ENCODE assay signal across 13 cellular contexts in genomic region chr4:36224969-36225903, GRCh38. TPM values are rescaled to one million over a fixed set of nuclear protein-coding genes. Genes with fewer than 3 reads are reported as not detected.
A peak's percentile ranks its signal among the peaks of the same experiment; 100 is the strongest.
DNase-seq lines count a peak whose midpoint lies in the region; ATAC-seq and TF ChIP-seq lines count a peak whose summit lies in the region.
"Had no signal": no experiment of that assay in that cellular context is flagged by ENCODE, and none has a peak within 500 bp of the region (broad histone marks: within the 10 kb centered on the region; RNA-seq: fewer than 3 reads in every experiment).

No MANE protein-coding gene starts in this region.

- H3K36me3 Mint-ChIP-seq in stimulated activated naive CD8-positive, alpha-beta T cell treated with anti-CD3 and anti-CD28 coated beads, Interleukin-15, Interleukin-2, amounts not matched to agents 100 ng/mL and 50 ng/mL, for 24 hours (ENCODE audit: low read depth): peaks cover 28% of the 10 kb centered on the region
- H3K36me3 Mint-ChIP-seq in T-helper 17 cell (ENCODE audit: low read depth): peaks cover 3% of the 10 kb centered on the region
- H3K36me3 Mint-ChIP-seq in memory B cell: peaks cover 4% of the 10 kb centered on the region

- no peaks in the 10 kb centered on the region for H3K27me3 ChIP-seq in brain microvascular endothelial cell (replicated peaks)

- DNase-seq in stimulated activated naive CD8-positive, alpha-beta T cell treated with anti-CD3 and anti-CD28 coated beads, Interleukin-15, Interleukin-2, amounts not matched to agents 100 U/mL and 50 U/mL, for 24 hours: no peak
- no peak for DNase-seq in T-helper 17 cell
- DNase-seq in memory B cell (ENCODE audit: low spot score in 2 of 2): peak in 1 of 2 donors; percentile 5
- no peak for DNase-seq in NCI-H446 treated with DMSO at 0.1 percent for 48 hours (lab: John Stamatoyannopoulos, UW)
- no peak for DNase-seq in brain microvascular endothelial cell
- DNase-seq: activated effector memory CD4-positive, alpha-beta T cell treated with anti-CD3 and anti-CD28 coated beads, Interleukin-2, amount 50 U/mL, for 16 hours; IMR-90; NCI-H2029 had no signal

- peak overlapping the region; percentile 71 for H3K27ac Mint-ChIP-seq in stimulated activated naive CD8-positive, alpha-beta T cell treated with anti-CD3 and anti-CD28 coated beads, Interleukin-15, Interleukin-2, amounts not matched to agents 100 ng/mL and 50 ng/mL, for 24 hours
- peak overlapping the region; percentile 87 for H3K27ac Mint-ChIP-seq in T-helper 17 cell
- H3K27ac Mint-ChIP-seq in memory B cell: peak overlapping the region; percentile 64

- no peak overlapping the region for H3K4me3 ChIP-seq in brain microvascular endothelial cell (ENCODE audit: low read depth, low read length)

- peaks cover 72% of the 10 kb centered on the region for H3K4me1 Mint-ChIP-seq in stimulated activated naive CD8-positive, alpha-beta T cell treated with anti-CD3 and anti-CD28 coated beads, Interleukin-15, Interleukin-2, amounts not matched to agents 100 ng/mL and 50 ng/mL, for 24 hours (ENCODE audit: low read depth)
- H3K4me1 Mint-ChIP-seq in T-helper 17 cell (peaks cover 46% of the 10 kb centered on the region), memory B cell (peaks cover 32% of the 10 kb centered on the region)

- TF ChIP-seq CTCF in brain microvascular endothelial cell (IDR thresholded peaks at IDR 0.05; ENCODE audit: low read depth, low read length, missing control alignments): no peak

- no peaks in the 10 kb centered on the region for H3K9me3 ChIP-seq in T-helper 17 cell (ENCODE audit: control insufficient read depth, low read length, poor library complexity, severe bottlenecking)

- in situ Hi-C loops in brain microvascular endothelial cell (cut with HindIII; ENCODE audit: low pct_ligation_motif_present, low sequenced_read_pairs): no loop called here

- H3K27ac ChIP-seq in brain microvascular endothelial cell: no peak overlapping the region

- no peaks in the 10 kb centered on the region for H3K27me3 Mint-ChIP-seq in stimulated activated naive CD8-positive, alpha-beta T cell treated with anti-CD3 and anti-CD28 coated beads, Interleukin-15, Interleukin-2, amounts not matched to agents 100 ng/mL and 50 ng/mL, for 24 hours
- H3K27me3 Mint-ChIP-seq in T-helper 17 cell (no peaks in the 10 kb centered on the region), memory B cell (no peaks in the 10 kb centered on the region)

- peak overlapping the region; percentile 48 for H3K4me3 Mint-ChIP-seq in stimulated activated naive CD8-positive, alpha-beta T cell treated with anti-CD3 and anti-CD28 coated beads, Interleukin-15, Interleukin-2, amounts not matched to agents 100 ng/mL and 50 ng/mL, for 24 hours
- H3K4me3 Mint-ChIP-seq in T-helper 17 cell (peak overlapping the region; percentile 70), memory B cell (peak overlapping the region; percentile 51)

- ATAC-seq in stimulated activated naive CD8-positive, alpha-beta T cell treated with anti-CD3 and anti-CD28 coated beads, Interleukin-15, Interleukin-2, amounts not matched to agents 100 U/mL and 50 U/mL, for 24 hours: no peak
- ATAC-seq in T-helper 17 cell (no peak), memory B cell (ENCODE audit: low read depth) (peak; percentile 83), HG03565 (IDR thresholded peaks at IDR 0.05; ENCODE audit: unreplicated experiment) (no peak), HG02588 (IDR thresholded peaks at IDR 0.05; ENCODE audit: unreplicated experiment) (no peak)

- H3K9me3 Mint-ChIP-seq in stimulated activated naive CD8-positive, alpha-beta T cell treated with anti-CD3 and anti-CD28 coated beads, Interleukin-15, Interleukin-2, amounts not matched to agents 100 ng/mL and 50 ng/mL, for 24 hours: no peaks in the 10 kb centered on the region
- no peaks in the 10 kb centered on the region for H3K9me3 Mint-ChIP-seq in memory B cell

- H3K36me3 ChIP-seq in brain microvascular endothelial cell (replicated peaks): no peaks in the 10 kb centered on the region

RNA-seq across cellular contexts. Expression of gene ARAP2, which starts 19.1 kb away (rescaled TPM):
- 100 to 1,000 TPM in 1 of 2 donors, 10 to 100 TPM in 1; 82.4 to 104 TPM for total RNA-seq in T-helper 17 cell

RNA-seq across cellular contexts. Expression of gene DTHD1, which starts 56.2 kb away (rescaled TPM):
- total RNA-seq in T-helper 17 cell: under 1 TPM; 0.22 to 0.52 TPM
- total RNA-seq: fibroblast of villous mesenchyme, IMR-90, renal cortical epithelial cell had no signal
